15 cellular contexts compared by ENCODE assay signal in the genomic region with DNA sequence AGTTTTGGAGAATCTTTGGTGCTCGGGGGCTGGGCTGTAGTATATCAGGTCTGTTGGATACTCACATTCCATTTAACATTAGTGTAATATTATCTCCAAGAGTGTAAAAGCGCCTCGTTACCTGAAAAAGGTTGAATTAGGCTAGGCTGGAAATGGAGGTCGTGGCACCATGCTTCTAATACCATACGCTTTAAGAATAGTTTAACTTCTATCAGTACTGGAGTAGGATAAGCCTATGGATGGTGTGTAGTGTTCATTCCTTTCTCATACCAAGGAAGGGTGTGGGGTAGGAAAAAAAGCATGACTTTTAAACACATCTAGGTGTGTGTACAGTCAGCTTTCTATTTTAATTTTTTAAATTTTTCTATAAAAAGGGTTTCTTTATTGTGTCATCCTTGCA. TPM values are rescaled to one million over a fixed set of nuclear protein-coding genes. Genes with fewer than 3 reads are reported as not detected.
DNase-seq lines count a peak whose midpoint lies in the region; TF ChIP-seq lines count a peak whose summit lies in the region.
"Had no signal": no experiment of that assay in that cellular context is flagged by ENCODE, and none has a peak within 500 bp of the region (broad histone marks: within the 10 kb centered on the region; RNA-seq: fewer than 3 reads in every experiment).

No MANE protein-coding gene starts in this region.

- H3K4me1 Mint-ChIP-seq in T-helper 1 cell treated with Interleukin-12 subunit alpha and Interleukin-12 subunit beta and Interleukin-4 antibody, amounts not matched to agents 30 μg/mL and 1 μg/mL, for 36 hours (ENCODE audit: low read depth): peaks cover 20% of the 10 kb centered on the region
- peaks cover 22 to 35% (median 35%) of the 10 kb centered on the region in 3 donors for H3K4me1 Mint-ChIP-seq in CD8-positive, alpha-beta memory T cell
- peaks cover 25% of the 10 kb centered on the region for H3K4me1 Mint-ChIP-seq in activated naive CD8-positive, alpha-beta T cell treated with anti-CD3 and anti-CD28 coated beads for 36 hours
- peaks cover 31% of the 10 kb centered on the region for H3K4me1 Mint-ChIP-seq in nephron progenitor cell
- peaks cover 19% of the 10 kb centered on the region for H3K4me1 Mint-ChIP-seq in activated T-helper 2 cell treated with anti-CD3 and anti-CD28 coated beads, Interferon-gamma antibody, Interleukin-2, Interleukin-4, amounts not matched to agents 10 μg/mL and 5 μg/mL and 100 μg/mL, durations not matched to agents 14 hours and 24 hours and 36 hours (ENCODE audit: low read depth)

- peak overlapping the region; percentile 21 for H3K4me3 Mint-ChIP-seq in T-helper 1 cell treated with Interleukin-12 subunit alpha and Interleukin-12 subunit beta and Interleukin-4 antibody, amounts not matched to agents 30 μg/mL and 1 μg/mL, for 36 hours
- H3K4me3 Mint-ChIP-seq in CD8-positive, alpha-beta memory T cell: peak overlapping the region in 4 of 7 donors; percentile 19 to 81 (median 28)
- H3K4me3 Mint-ChIP-seq in activated naive CD8-positive, alpha-beta T cell treated with anti-CD3 and anti-CD28 coated beads for 36 hours: peak overlapping the region; percentile 32
- H3K4me3 Mint-ChIP-seq in nephron progenitor cell: peak overlapping the region; percentile 64
- H3K4me3 Mint-ChIP-seq in activated T-helper 2 cell treated with anti-CD3 and anti-CD28 coated beads, Interferon-gamma antibody, Interleukin-2, Interleukin-4, amounts not matched to agents 10 μg/mL and 5 μg/mL and 100 μg/mL, durations not matched to agents 14 hours and 24 hours and 36 hours (ENCODE audit: low read depth): no peak overlapping the region

- H3K27ac ChIP-seq in CD8-positive, alpha-beta memory T cell (ENCODE audit: low read depth, low read length): no peak overlapping the region
- H3K27ac ChIP-seq in dorsolateral prefrontal cortex: peak overlapping the region in 5 of 59 donors; percentile 1 to 42 (median 26)
- H3K27ac ChIP-seq: colonic mucosa, KMS-11 had no signal

- TF ChIP-seq CTCF in nephron progenitor cell (IDR thresholded peaks at IDR 0.05) (no peak), dorsolateral prefrontal cortex (IDR thresholded peaks at IDR 0.05 in 54 of 56, conservative IDR thresholded peaks at IDR 0.05 in 2 of 56; ENCODE audit: low read depth in 1 of 56, partially characterized antibody in 56 of 56) (no peak)

- H3K36me3 ChIP-seq in CD8-positive, alpha-beta memory T cell (ENCODE audit: insufficient read depth, low read length): peaks cover 30% of the 10 kb centered on the region

- peaks cover 28% of the 10 kb centered on the region for H3K4me1 ChIP-seq in CD8-positive, alpha-beta memory T cell (ENCODE audit: insufficient read depth, low read length)

- intact Hi-C loops in activated T-helper 2 cell treated with anti-CD3 and anti-CD28 coated beads, Interferon-gamma antibody, Interleukin-2, Interleukin-4, amounts not matched to agents 10 μg/mL and 5 μg/mL and 100 μg/mL, durations not matched to agents 14 hours and 24 hours and 36 hours (cut with micrococcal nuclease): no loop called here
- intact Hi-C loops in dorsolateral prefrontal cortex (cut with DNase I): no loop called here

- H3K27me3 Mint-ChIP-seq in T-helper 1 cell treated with Interleukin-12 subunit alpha and Interleukin-12 subunit beta and Interleukin-4 antibody, amounts not matched to agents 30 μg/mL and 1 μg/mL, for 36 hours (ENCODE audit: low read depth): no peaks in the 10 kb centered on the region
- peaks cover 0 to 3% of the 10 kb centered on the region in 2 donors for H3K27me3 Mint-ChIP-seq in CD8-positive, alpha-beta memory T cell
- H3K27me3 Mint-ChIP-seq in activated naive CD8-positive, alpha-beta T cell treated with anti-CD3 and anti-CD28 coated beads for 36 hours: no peaks in the 10 kb centered on the region
- H3K27me3 Mint-ChIP-seq in nephron progenitor cell (ENCODE audit: low read depth, poor library complexity): no peaks in the 10 kb centered on the region
- no peaks in the 10 kb centered on the region for H3K27me3 Mint-ChIP-seq in activated T-helper 2 cell treated with anti-CD3 and anti-CD28 coated beads, Interferon-gamma antibody, Interleukin-2, Interleukin-4, amounts not matched to agents 10 μg/mL and 5 μg/mL and 100 μg/mL, durations not matched to agents 14 hours and 24 hours and 36 hours (ENCODE audit: low read depth)

- H3K9me3 ChIP-seq in CD8-positive, alpha-beta memory T cell (ENCODE audit: low read length): no peaks in the 10 kb centered on the region
- H3K9me3 ChIP-seq: colonic mucosa had no signal

- peaks cover 29% of the 10 kb centered on the region for H3K36me3 Mint-ChIP-seq in T-helper 1 cell treated with Interleukin-12 subunit alpha and Interleukin-12 subunit beta and Interleukin-4 antibody, amounts not matched to agents 30 μg/mL and 1 μg/mL, for 36 hours (ENCODE audit: low read depth)
- H3K36me3 Mint-ChIP-seq in CD8-positive, alpha-beta memory T cell: peaks cover 0 to 58% (median 5%) of the 10 kb centered on the region in 3 donors
- H3K36me3 Mint-ChIP-seq in activated naive CD8-positive, alpha-beta T cell treated with anti-CD3 and anti-CD28 coated beads for 36 hours: peaks cover 31% of the 10 kb centered on the region
- peaks cover 37% of the 10 kb centered on the region for H3K36me3 Mint-ChIP-seq in nephron progenitor cell (ENCODE audit: low read depth)
- H3K36me3 Mint-ChIP-seq in activated T-helper 2 cell treated with anti-CD3 and anti-CD28 coated beads, Interferon-gamma antibody, Interleukin-2, Interleukin-4, amounts not matched to agents 10 μg/mL and 5 μg/mL and 100 μg/mL, durations not matched to agents 14 hours and 24 hours and 36 hours (ENCODE audit: low read depth): peaks cover 54% of the 10 kb centered on the region

- DNase-seq in T-helper 1 cell (no peak), nephron progenitor cell (no peak), dorsolateral prefrontal cortex (no peak)
- no peak for DNase-seq in CD8-positive, alpha-beta memory T cell
- DNase-seq in activated naive CD8-positive, alpha-beta T cell treated with anti-CD3 and anti-CD28 coated beads for 36 hours: no peak
- no peak for DNase-seq in activated T-helper 2 cell treated with anti-CD3 and anti-CD28 coated beads, Interferon-gamma antibody, Interleukin-2, Interleukin-4, amounts not matched to agents 10 μg/mL and 5 μg/mL and 100 μg/mL, durations not matched to agents 14 hours and 24 hours and 36 hours (ENCODE audit: low spot score)
- DNase-seq in stimulated activated CD4-positive, alpha-beta T cell treated with anti-CD3 and anti-CD28 coated beads, Interleukin-2, amount 100 ng/mL, for 48 hours: no peak
- DNase-seq: 8988T; CD8-positive, alpha-beta T cell; colonic mucosa; erythroblast; NCI-H1417; NCI-H345 had no signal

- no peak overlapping the region for H3K4me3 ChIP-seq in CD8-positive, alpha-beta memory T cell (ENCODE audit: low read length)
- H3K4me3 ChIP-seq in dorsolateral prefrontal cortex: peak overlapping the region in 1 of 59 donors; percentile 99
- H3K4me3 ChIP-seq: colonic mucosa had no signal

- H3K27ac Mint-ChIP-seq in T-helper 1 cell treated with Interleukin-12 subunit alpha and Interleukin-12 subunit beta and Interleukin-4 antibody, amounts not matched to agents 30 μg/mL and 1 μg/mL, for 36 hours: peak overlapping the region; percentile 41
- peak overlapping the region in 4 of 8 donors; percentile 36 to 98 (median 57) for H3K27ac Mint-ChIP-seq in CD8-positive, alpha-beta memory T cell
- H3K27ac Mint-ChIP-seq in activated naive CD8-positive, alpha-beta T cell treated with anti-CD3 and anti-CD28 coated beads for 36 hours: peak overlapping the region; percentile 42
- H3K27ac Mint-ChIP-seq in nephron progenitor cell: peak overlapping the region; percentile 74
- no peak overlapping the region for H3K27ac Mint-ChIP-seq in activated T-helper 2 cell treated with anti-CD3 and anti-CD28 coated beads, Interferon-gamma antibody, Interleukin-2, Interleukin-4, amounts not matched to agents 10 μg/mL and 5 μg/mL and 100 μg/mL, durations not matched to agents 14 hours and 24 hours and 36 hours
- H3K27ac Mint-ChIP-seq: CD8-positive, alpha-beta T cell had no signal

- no peaks in the 10 kb centered on the region for H3K27me3 ChIP-seq in CD8-positive, alpha-beta memory T cell (ENCODE audit: insufficient read depth, low read length, poor library complexity, severe bottlenecking)
- no peaks in the 10 kb centered on the region for H3K27me3 ChIP-seq in dorsolateral prefrontal cortex
- H3K27me3 ChIP-seq: colonic mucosa had no signal

- H3K9me3 Mint-ChIP-seq in T-helper 1 cell treated with Interleukin-12 subunit alpha and Interleukin-12 subunit beta and Interleukin-4 antibody, amounts not matched to agents 30 μg/mL and 1 μg/mL, for 36 hours: no peaks in the 10 kb centered on the region
- peaks cover 0 to 2% (median 0%) of the 10 kb centered on the region in 5 donors for H3K9me3 Mint-ChIP-seq in CD8-positive, alpha-beta memory T cell
- H3K9me3 Mint-ChIP-seq in activated naive CD8-positive, alpha-beta T cell treated with anti-CD3 and anti-CD28 coated beads for 36 hours: no peaks in the 10 kb centered on the region
- H3K9me3 Mint-ChIP-seq in nephron progenitor cell: no peaks in the 10 kb centered on the region
- no peaks in the 10 kb centered on the region for H3K9me3 Mint-ChIP-seq in activated T-helper 2 cell treated with anti-CD3 and anti-CD28 coated beads, Interferon-gamma antibody, Interleukin-2, Interleukin-4, amounts not matched to agents 10 μg/mL and 5 μg/mL and 100 μg/mL, durations not matched to agents 14 hours and 24 hours and 36 hours
- H3K9me3 Mint-ChIP-seq: CD8-positive, alpha-beta T cell had no signal

- POLR2A ChIA-PET in CD8-positive, alpha-beta memory T cell (lab: Charles Lee): interaction anchor here (1.0 kb wide), 1 partner anchor 42 kb away, joined by 4 read pairs; the partner anchor contains the start of gene FBRS

- CTCF ChIA-PET in CD8-positive, alpha-beta memory T cell (lab: Charles Lee): no interaction called here

RNA-seq across cellular contexts. Expression of gene SRCAP, which starts 2.0 kb away (rescaled TPM):
- 10 to 100 TPM; 75.4 to 76.3 TPM for total RNA-seq in CD8-positive, alpha-beta memory T cell
- polyA plus RNA-seq in CD8-positive, alpha-beta memory T cell: 33.0 TPM
- total RNA-seq in activated naive CD8-positive, alpha-beta T cell treated with anti-CD3 and anti-CD28 coated beads for 36 hours: 10 to 100 TPM; 66.1 to 72.6 TPM
- 83.6 TPM in 2 replicates for total RNA-seq in activated T-helper 2 cell treated with anti-CD3 and anti-CD28 coated beads, Interferon-gamma antibody, Interleukin-2, Interleukin-4, amounts not matched to agents 10 μg/mL and 5 μg/mL and 100 μg/mL, durations not matched to agents 14 hours and 24 hours and 36 hours
- total RNA-seq in dorsolateral prefrontal cortex: 10 to 100 TPM; 46.5 to 90.4 (median 65.6) TPM

RNA-seq across cellular contexts. Expression of gene FBRS, which starts 42.7 kb away (rescaled TPM):
- 100 to 1,000 TPM; 115 to 124 TPM for total RNA-seq in CD8-positive, alpha-beta memory T cell
- 7.1 TPM for polyA plus RNA-seq in CD8-positive, alpha-beta memory T cell
- total RNA-seq in activated naive CD8-positive, alpha-beta T cell treated with anti-CD3 and anti-CD28 coated beads for 36 hours: 10 to 100 TPM; 92.8 to 94.5 TPM
- total RNA-seq in activated T-helper 2 cell treated with anti-CD3 and anti-CD28 coated beads, Interferon-gamma antibody, Interleukin-2, Interleukin-4, amounts not matched to agents 10 μg/mL and 5 μg/mL and 100 μg/mL, durations not matched to agents 14 hours and 24 hours and 36 hours: 107 TPM in 2 replicates
- total RNA-seq in dorsolateral prefrontal cortex: 10 to 100 TPM; 39.8 to 86.3 (median 56.3) TPM

RNA-seq across cellular contexts. Expression of gene PHKG2, which starts 47.3 kb away (rescaled TPM):
- 10 to 100 TPM; 31.8 to 32.2 TPM for total RNA-seq in CD8-positive, alpha-beta memory T cell
- 47.0 TPM for polyA plus RNA-seq in CD8-positive, alpha-beta memory T cell
- total RNA-seq in activated naive CD8-positive, alpha-beta T cell treated with anti-CD3 and anti-CD28 coated beads for 36 hours: 10 to 100 TPM; 31.1 to 32.0 TPM
- total RNA-seq in activated T-helper 2 cell treated with anti-CD3 and anti-CD28 coated beads, Interferon-gamma antibody, Interleukin-2, Interleukin-4, amounts not matched to agents 10 μg/mL and 5 μg/mL and 100 μg/mL, durations not matched to agents 14 hours and 24 hours and 36 hours: 38.1 and 41.6 TPM in 2 replicates
- 10 to 100 TPM; 25.1 to 55.2 (median 38.8) TPM for total RNA-seq in dorsolateral prefrontal cortex

RNA-seq across cellular contexts. Expression of gene PRR14, which starts 50.2 kb away (rescaled TPM):
- total RNA-seq in CD8-positive, alpha-beta memory T cell: 10 to 100 TPM; 87.5 to 92.5 TPM
- polyA plus RNA-seq in CD8-positive, alpha-beta memory T cell: 29.7 TPM
- total RNA-seq in activated naive CD8-positive, alpha-beta T cell treated with anti-CD3 and anti-CD28 coated beads for 36 hours: 10 to 100 TPM; 90.1 to 93.3 TPM
- total RNA-seq in activated T-helper 2 cell treated with anti-CD3 and anti-CD28 coated beads, Interferon-gamma antibody, Interleukin-2, Interleukin-4, amounts not matched to agents 10 μg/mL and 5 μg/mL and 100 μg/mL, durations not matched to agents 14 hours and 24 hours and 36 hours: 84.0 and 90.5 TPM in 2 replicates
- 10 to 100 TPM; 23.4 to 64.9 (median 40.0) TPM for total RNA-seq in dorsolateral prefrontal cortex
